14 cellular contexts compared by ENCODE assay signal in the genomic region with DNA sequence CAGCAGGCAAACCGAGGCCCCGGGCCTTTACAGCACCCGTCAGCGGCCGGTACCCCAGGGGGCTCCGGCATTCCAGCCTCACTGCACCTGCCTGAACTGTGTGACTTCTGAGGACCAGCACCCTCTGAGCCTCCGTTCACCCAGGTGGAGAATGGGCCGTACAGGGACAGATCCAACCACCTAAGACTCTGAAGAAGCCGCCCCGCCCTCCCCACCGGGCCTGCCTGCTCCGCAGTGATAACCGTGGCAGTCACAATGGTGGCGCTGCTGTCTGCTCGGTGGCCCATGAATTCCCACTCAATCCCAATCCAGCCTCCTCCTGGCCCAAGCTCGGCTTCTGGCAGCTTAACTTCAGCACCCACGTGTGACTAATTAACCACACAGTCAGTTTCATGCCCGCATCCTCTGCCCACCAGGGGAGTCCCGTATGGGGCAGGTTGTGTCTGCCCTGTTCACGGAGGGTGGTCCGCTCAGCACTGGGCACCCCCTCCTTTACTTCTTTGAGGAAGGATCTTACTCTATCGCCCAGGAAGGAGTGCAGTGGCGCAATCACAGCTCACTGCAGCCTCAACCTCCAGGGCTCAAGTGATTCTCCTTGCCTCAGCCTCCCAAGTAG. TPM values are rescaled to one million over a fixed set of nuclear protein-coding genes. Genes with fewer than 3 reads are reported as not detected.
DNase-seq lines count a peak whose midpoint lies in the region; ATAC-seq lines count a peak whose summit lies in the region.
"Had no signal": no experiment of that assay in that cellular context is flagged by ENCODE, and none has a peak within 500 bp of the region (broad histone marks: within the 10 kb centered on the region; RNA-seq: fewer than 3 reads in every experiment).

No MANE protein-coding gene starts in this region.

- DNase-seq in activated CD4-positive, alpha-beta T cell treated with anti-CD3 and anti-CD28 coated beads for 48 hours = peak; percentile 36
- DNase-seq in activated CD4-positive, alpha-beta T cell treated with anti-CD3 and anti-CD28 coated beads, Interleukin-2, amount 10 ng/mL, durations not matched to agents 7 days and 5 days = no peak
- DNase-seq in astrocyte of the hippocampus (ENCODE audit: low read depth, low spot score) (peak; percentile 32), NCI-H2196 (lab: John Stamatoyannopoulos, UW; ENCODE audit: unreplicated experiment) (no peak), NCI-H748 treated with DMSO at 0.1 percent for 48 hours (lab: John Stamatoyannopoulos, UW) (no peak), pons (ENCODE audit: low spot score) (no peak)
- DNase-seq in stimulated activated naive CD8-positive, alpha-beta T cell treated with anti-CD3 and anti-CD28 coated beads, Interleukin-15, Interleukin-2, amounts not matched to agents 100 U/mL and 50 U/mL, for 24 hours = peak; percentile 54
- DNase-seq: 8988T, esophagus squamous epithelium, HCEC 1CT, left cardiac atrium, NCI-H2081 had no signal

- no peaks in the 10 kb centered on the region for H3K9me3 Mint-ChIP-seq in activated CD4-positive, alpha-beta T cell treated with anti-CD3 and anti-CD28 coated beads, Interleukin-2, amount 10 ng/mL, durations not matched to agents 7 days and 5 days

- POLR2A ChIA-PET in activated CD4-positive, alpha-beta T cell treated with anti-CD3 and anti-CD28 coated beads, Interleukin-2, amount 10 ng/mL, durations not matched to agents 7 days and 5 days (lab: Charles Lee) = no interaction called here

- peak; percentile 7 for ATAC-seq in HG02938 (IDR thresholded peaks at IDR 0.05; ENCODE audit: unreplicated experiment)
- no peak for ATAC-seq in stimulated activated naive CD8-positive, alpha-beta T cell treated with anti-CD3 and anti-CD28 coated beads, Interleukin-15, Interleukin-2, amounts not matched to agents 100 U/mL and 50 U/mL, for 24 hours
- ATAC-seq: left cardiac atrium, Right ventricle myocardium inferior had no signal

- H3K4me3 Mint-ChIP-seq in activated CD4-positive, alpha-beta T cell treated with anti-CD3 and anti-CD28 coated beads, Interleukin-2, amount 10 ng/mL, durations not matched to agents 7 days and 5 days = no peak overlapping the region

- H3K4me1 Mint-ChIP-seq in activated CD4-positive, alpha-beta T cell treated with anti-CD3 and anti-CD28 coated beads, Interleukin-2, amount 10 ng/mL, durations not matched to agents 7 days and 5 days = peaks cover 22% of the 10 kb centered on the region

- no peaks in the 10 kb centered on the region for H3K27me3 Mint-ChIP-seq in activated CD4-positive, alpha-beta T cell treated with anti-CD3 and anti-CD28 coated beads, Interleukin-2, amount 10 ng/mL, durations not matched to agents 7 days and 5 days

- no peak overlapping the region for H3K27ac Mint-ChIP-seq in activated CD4-positive, alpha-beta T cell treated with anti-CD3 and anti-CD28 coated beads, Interleukin-2, amount 10 ng/mL, durations not matched to agents 7 days and 5 days

- CTCF ChIA-PET in activated CD4-positive, alpha-beta T cell treated with anti-CD3 and anti-CD28 coated beads, Interleukin-2, amount 10 ng/mL, durations not matched to agents 7 days and 5 days (lab: Charles Lee) = no interaction called here

- H3K36me3 Mint-ChIP-seq in activated CD4-positive, alpha-beta T cell treated with anti-CD3 and anti-CD28 coated beads, Interleukin-2, amount 10 ng/mL, durations not matched to agents 7 days and 5 days (ENCODE audit: low read depth) = peaks cover 5% of the 10 kb centered on the region

RNA-seq across cellular contexts. Expression of a gene that starts 3.4 kb away (rescaled TPM):
- 10 to 100 TPM; 84.5 to 85.9 TPM for total RNA-seq in activated CD4-positive, alpha-beta T cell treated with anti-CD3 and anti-CD28 coated beads, Interleukin-2, amount 10 ng/mL, durations not matched to agents 7 days and 5 days

RNA-seq across cellular contexts. Expression of a gene that starts 43.8 kb away (rescaled TPM):
- 100 to 1,000 TPM; 144 to 184 TPM for total RNA-seq in activated CD4-positive, alpha-beta T cell treated with anti-CD3 and anti-CD28 coated beads, Interleukin-2, amount 10 ng/mL, durations not matched to agents 7 days and 5 days

RNA-seq across cellular contexts. Expression of a gene that starts 56.4 kb away (rescaled TPM):
- 10 to 100 TPM; 76.2 to 93.3 TPM for total RNA-seq in activated CD4-positive, alpha-beta T cell treated with anti-CD3 and anti-CD28 coated beads, Interleukin-2, amount 10 ng/mL, durations not matched to agents 7 days and 5 days

Comparison
In these comparisons a context has a peak if more than half of its experiments do, and no peak if none do; other contexts are left out.
1. DNase-seq: peak in activated CD4-positive, alpha-beta T cell treated with anti-CD3 and anti-CD28 coated beads for 48 hours (single experiment), astrocyte of the hippocampus (single experiment) and stimulated activated naive CD8-positive, alpha-beta T cell treated with anti-CD3 and anti-CD28 coated beads, Interleukin-15, Interleukin-2, amounts not matched to agents 100 U/mL and 50 U/mL, for 24 hours (single experiment); none in activated CD4-positive, alpha-beta T cell treated with anti-CD3 and anti-CD28 coated beads, Interleukin-2, amount 10 ng/mL, durations not matched to agents 7 days and 5 days (single experiment), NCI-H2196 (single experiment), NCI-H748 treated with DMSO at 0.1 percent for 48 hours (single experiment) and pons (single experiment).